In genomic region chr7:150953061-150953997, GRCh38 we compare ENCODE assay signal across 30 cellular contexts. TPM values are rescaled to one million over a fixed set of nuclear protein-coding genes. Genes with fewer than 3 reads are reported as not detected.
DNase-seq lines count a peak whose midpoint lies in the region; ATAC-seq and TF ChIP-seq lines count a peak whose summit lies in the region.
"Had no signal": no experiment of that assay in that cellular context is flagged by ENCODE, and none has a peak within 500 bp of the region (broad histone marks: within the 10 kb centered on the region; RNA-seq: fewer than 3 reads in every experiment).

No MANE protein-coding gene starts in this region.

- no peak overlapping the region for H3T11ph ChIP-seq in H9 (ENCODE audit: low read length)

- H3K4me2 ChIP-seq in PC-3 (ENCODE audit: low read length) (no peak overlapping the region), smooth muscle cell (peak overlapping the region; percentile 85), H9 (ENCODE audit: insufficient read depth, insufficient read length, low read length) (no peak overlapping the region)
- H3K4me2 ChIP-seq: KMS-11 had no signal

- H3K9me3 ChIP-seq in PC-3 (ENCODE audit: low read length) (no peaks in the 10 kb centered on the region), mucosa of descending colon (no peaks in the 10 kb centered on the region), smooth muscle cell (replicated peaks; ENCODE audit: low read depth) (no peaks in the 10 kb centered on the region), H9 (ENCODE audit: control insufficient read depth, low read depth, low read length) (no peaks in the 10 kb centered on the region), ascending aorta (no peaks in the 10 kb centered on the region), tibial artery (no peaks in the 10 kb centered on the region)
- H3K9me3 ChIP-seq: adrenal gland, gastroesophageal sphincter had no signal

- H3K4me1 ChIP-seq in PC-3 (ENCODE audit: insufficient read depth, low read length) (no peaks in the 10 kb centered on the region), mucosa of descending colon (ENCODE audit: low read depth) (no peaks in the 10 kb centered on the region), smooth muscle cell (ENCODE audit: low read depth) (peaks cover 28% of the 10 kb centered on the region), H9 (ENCODE audit: insufficient read depth, low read length) (no peaks in the 10 kb centered on the region; the same call in 1 of the 2 replicates), ascending aorta (peaks cover 3 to 7% of the 10 kb centered on the region in 2 donors), tibial artery (peaks cover 0 to 20% (median 18%) of the 10 kb centered on the region in 4 donors)

- no peak overlapping the region for H3K23ac ChIP-seq in H9 (ENCODE audit: insufficient read length, low read depth, low read length)

- H2BK15ac ChIP-seq in H9 (ENCODE audit: low read depth, low read length): no peak overlapping the region

- no peak overlapping the region for H2AK5ac ChIP-seq in H9 (ENCODE audit: insufficient read length, low read length)

- H3K18ac ChIP-seq in H9 (ENCODE audit: insufficient read length, low read depth, low read length): no peak overlapping the region

- H3F3A ChIP-seq in PC-3 (ENCODE audit: low read length, unreplicated experiment): no peaks in the 10 kb centered on the region
- no peaks in the 10 kb centered on the region for H3F3A ChIP-seq in smooth muscle cell (ENCODE audit: low read depth)

- H3K4me1 Mint-ChIP-seq in glutamatergic neuron (ENCODE audit: low read depth, unreplicated experiment): peaks cover 13% of the 10 kb centered on the region
- peaks cover 29% of the 10 kb centered on the region in 2 experiments for H3K4me1 Mint-ChIP-seq in H9
- H3K4me1 Mint-ChIP-seq: B cell, immature natural killer cell had no signal

- H3K27ac Mint-ChIP-seq in glutamatergic neuron (ENCODE audit: unreplicated experiment) (no peak overlapping the region), H9 (peak overlapping the region in 1 of 3 experiments; percentile 87; a peak in 2 of 7 replicates)
- H3K27ac Mint-ChIP-seq: activated naive CD4-positive, alpha-beta T cell treated with anti-CD3 and anti-CD28 coated beads, Interleukin-2, amount 10 ng/mL, durations not matched to agents 7 days and 5 days; activated T-helper 17 cell treated with anti-CD3 and anti-CD28 coated beads, Interleukin-2, amount 50 U/mL, for 72 hours; B cell; immature natural killer cell; naive thymus-derived CD8-positive, alpha-beta T cell; stimulated activated naive CD8-positive, alpha-beta T cell treated with anti-CD3 and anti-CD28 coated beads, Interleukin-15, Interleukin-2, amounts not matched to agents 100 ng/mL and 50 ng/mL, for 24 hours had no signal

- H2BK12ac ChIP-seq in H9 (ENCODE audit: insufficient read length, low read depth, low read length): no peak overlapping the region

- H4K91ac ChIP-seq in H9 (ENCODE audit: insufficient read length, low read depth, low read length): no peak overlapping the region

- H3K27ac ChIP-seq in PC-3 (ENCODE audit: low read length): no peak overlapping the region
- H3K27ac ChIP-seq in smooth muscle cell (ENCODE audit: low read depth): no peak overlapping the region
- no peak overlapping the region for H3K27ac ChIP-seq in H9 (ENCODE audit: insufficient read length, low read depth, low read length)
- no peak overlapping the region for H3K27ac ChIP-seq in ascending aorta
- H3K27ac ChIP-seq in tibial artery: no peak overlapping the region
- H3K27ac ChIP-seq: HL-60, KMS-11 had no signal

- no peak overlapping the region for H3K56ac ChIP-seq in H9 (ENCODE audit: insufficient read length, low read depth, low read length)

- H3K27me3 Mint-ChIP-seq in glutamatergic neuron (ENCODE audit: unreplicated experiment) (peaks cover 10% of the 10 kb centered on the region), H9 (ENCODE audit: low read depth) (peaks cover 4% of the 10 kb centered on the region)

- TF ChIP-seq CTCF in PC-3 (conservative IDR thresholded peaks at IDR 0.05; ENCODE audit: low read depth, low read length) (no peak), glutamatergic neuron (IDR thresholded peaks at IDR 0.05; ENCODE audit: partially characterized antibody, unreplicated experiment) (no peak), mucosa of descending colon (IDR thresholded peaks at IDR 0.05) (no peak), smooth muscle cell (IDR thresholded peaks at IDR 0.05; ENCODE audit: borderline replicate concordance, insufficient read depth, poor library complexity, severe bottlenecking) (no peak), H9 (conservative IDR thresholded peaks at IDR 0.05) (no peak), ascending aorta (IDR thresholded peaks at IDR 0.05) (no peak), tibial artery (IDR thresholded peaks at IDR 0.05) (no peak)

- DNase-seq in PC-3: no peak
- DNase-seq in glutamatergic neuron: peak; percentile 15
- peak in 2 of 3 donors; percentile 10 to 32 for DNase-seq in mucosa of descending colon
- DNase-seq in smooth muscle cell (lab: John Stamatoyannopoulos, UW; ENCODE audit: unreplicated experiment): no peak
- DNase-seq in H9: no peak
- no peak for DNase-seq in ascending aorta (ENCODE audit: low spot score in 2 of 2)
- DNase-seq in stimulated activated CD4-positive, alpha-beta T cell treated with anti-CD3 and anti-CD28 coated beads, Interleukin-4, amount 100 ng/mL, for 24 hours: no peak
- DNase-seq in tibial artery: no peak
- DNase-seq: activated naive CD4-positive, alpha-beta T cell treated with anti-CD3 and anti-CD28 coated beads, Interleukin-2, amount 10 ng/mL, durations not matched to agents 7 days and 5 days; immature natural killer cell; MM.1S; NCI-H1417; NCI-H2081 treated with DMSO at 0.1 percent for 48 hours; NCI-H345; SHP77 treated with DMSO at 0.1 percent for 48 hours; small intestine; stimulated activated CD4-positive, alpha-beta T cell treated with anti-CD3 and anti-CD28 coated beads, Interleukin-2, amount 100 ng/mL, for 24 hours; stimulated activated CD8-positive, alpha-beta memory T cell treated with anti-CD3 and anti-CD28 coated beads, Interleukin-4, amount 100 ng/mL, for 48 hours had no signal

- H3K9me3 Mint-ChIP-seq in glutamatergic neuron (ENCODE audit: unreplicated experiment) (peaks cover 5% of the 10 kb centered on the region), H9 (no peaks in the 10 kb centered on the region)
- H3K9me3 Mint-ChIP-seq: activated naive CD4-positive, alpha-beta T cell treated with anti-CD3 and anti-CD28 coated beads, Interleukin-2, amount 10 ng/mL, durations not matched to agents 7 days and 5 days; activated T-helper 17 cell treated with anti-CD3 and anti-CD28 coated beads, Interleukin-2, amount 50 U/mL, for 72 hours; brain; immature natural killer cell; stimulated activated naive CD8-positive, alpha-beta T cell treated with anti-CD3 and anti-CD28 coated beads, Interleukin-15, Interleukin-2, amounts not matched to agents 100 ng/mL and 50 ng/mL, for 24 hours had no signal

- no peaks in the 10 kb centered on the region for H3K23me2 ChIP-seq in H9 (ENCODE audit: insufficient read length, low read depth, low read length, poor library complexity, severe bottlenecking)

- H2BK20ac ChIP-seq in H9 (ENCODE audit: low read depth, low read length, poor library complexity, severe bottlenecking): no peak overlapping the region

- no peak overlapping the region for H2AFZ ChIP-seq in PC-3 (ENCODE audit: low read length)
- H2AFZ ChIP-seq in smooth muscle cell (ENCODE audit: low read depth): no peak overlapping the region
- H2AFZ ChIP-seq in H9 (ENCODE audit: low read length): no peak overlapping the region

- no peak overlapping the region for H3K14ac ChIP-seq in H9 (ENCODE audit: insufficient read depth, low read length)

- no peaks in the 10 kb centered on the region for H3K79me1 ChIP-seq in H9 (ENCODE audit: insufficient read depth, low read depth, low read length, poor library complexity, severe bottlenecking)

- WGBS in smooth muscle cell (ENCODE audit: low lambda C conversion rate): 75% methylated on average over 17 of the region's 17 CpGs
- WGBS in H9 (ENCODE audit: extremely low coverage, insufficient read length, low lambda C conversion rate): no CpG with 5 or more reads among the region's 17 CpGs

- H3K79me2 ChIP-seq in PC-3 (ENCODE audit: low read length) (no peaks in the 10 kb centered on the region), smooth muscle cell (ENCODE audit: low read depth) (peaks cover 3% of the 10 kb centered on the region), H9 (ENCODE audit: insufficient read depth, low read length) (no peaks in the 10 kb centered on the region)

- H3K36me3 ChIP-seq in PC-3 (ENCODE audit: low read depth, low read length): no peaks in the 10 kb centered on the region
- no peaks in the 10 kb centered on the region for H3K36me3 ChIP-seq in mucosa of descending colon (ENCODE audit: low read depth)
- H3K36me3 ChIP-seq in smooth muscle cell (ENCODE audit: low read depth): no peaks in the 10 kb centered on the region
- no peaks in the 10 kb centered on the region for H3K36me3 ChIP-seq in ascending aorta
- no peaks in the 10 kb centered on the region for H3K36me3 ChIP-seq in tibial artery
- H3K36me3 ChIP-seq: adrenal gland had no signal

- H3K9ac ChIP-seq in PC-3 (ENCODE audit: low read length) (no peak overlapping the region), smooth muscle cell (ENCODE audit: low read depth) (no peak overlapping the region), H9 (ENCODE audit: extremely low read depth, insufficient read length, low read length) (no peak overlapping the region)
- H3K9ac ChIP-seq: KMS-11 had no signal

- H3K36me3 Mint-ChIP-seq in glutamatergic neuron (ENCODE audit: unreplicated experiment) (no peaks in the 10 kb centered on the region), H9 (ENCODE audit: insufficient read depth in 1 of 3, low read depth in 3 of 3) (peaks cover 0 to 12% (median 0%) of the 10 kb centered on the region in 3 experiments; a peak in 3 of 7 replicates)
- H3K36me3 Mint-ChIP-seq: activated naive CD4-positive, alpha-beta T cell treated with anti-CD3 and anti-CD28 coated beads, Interleukin-2, amount 10 ng/mL, durations not matched to agents 7 days and 5 days; immature natural killer cell had no signal

- H2BK120ac ChIP-seq in H9 (ENCODE audit: low read depth, low read length, poor library complexity, severe bottlenecking): no peak overlapping the region

- no peaks in the 10 kb centered on the region for H3K27me3 ChIP-seq in PC-3 (ENCODE audit: low read length)
- H3K27me3 ChIP-seq in smooth muscle cell (ENCODE audit: low read depth): no peaks in the 10 kb centered on the region
- H3K27me3 ChIP-seq in H9 (ENCODE audit: insufficient read depth, low read length): no peaks in the 10 kb centered on the region
- H3K27me3 ChIP-seq in ascending aorta: no peaks in the 10 kb centered on the region
- H3K27me3 ChIP-seq in tibial artery: peaks cover 0 to 77% of the 10 kb centered on the region in 2 donors
- H3K27me3 ChIP-seq: adrenal gland, gastroesophageal sphincter had no signal

- H4K20me1 ChIP-seq in PC-3 (ENCODE audit: low read length) (no peaks in the 10 kb centered on the region), smooth muscle cell (ENCODE audit: low read depth) (no peaks in the 10 kb centered on the region), H9 (ENCODE audit: control insufficient read depth, insufficient read depth, insufficient read length) (no peaks in the 10 kb centered on the region)

- intact Hi-C loops in PC-3 (cut with micrococcal nuclease): no loop called here
- intact Hi-C loops in mucosa of descending colon (cut with DNase I, micrococcal nuclease): no loop called here
- intact Hi-C loops in ascending aorta (cut with DNase I): no loop called here
- intact Hi-C loops in tibial artery (cut with DNase I; ENCODE audit: low total_unique reads): no loop called here

- POLR2A ChIA-PET in PC-3 (lab: Charles Lee; ENCODE audit: unreplicated experiment): no interaction called here

- no peak overlapping the region for H4K5ac ChIP-seq in H9 (ENCODE audit: insufficient read length, low read depth, low read length)

- CTCF ChIA-PET in PC-3 (lab: Charles Lee): no interaction called here

- ATAC-seq in PC-3: peak; percentile 31; the same call in 1 of the 2 replicates
- ATAC-seq in mucosa of descending colon: no peak
- ATAC-seq: activated T-helper 17 cell treated with anti-CD3 and anti-CD28 coated beads, Interleukin-2, amount 50 U/mL, for 72 hours; gastroesophageal sphincter; GM12878; left lobe of liver; naive thymus-derived CD8-positive, alpha-beta T cell had no signal

- H2BK5ac ChIP-seq in H9 (ENCODE audit: insufficient read length, low read length): no peak overlapping the region

- no TSS peak for BruUV-seq in PC-3 (replicated peaks; lab: Mats Ljungman, UMichigan)

- H3K4ac ChIP-seq in H9 (ENCODE audit: low read depth, low read length): no peak overlapping the region

- H3K4me3 ChIP-seq in PC-3 (ENCODE audit: low read length): no peak overlapping the region
- no peak overlapping the region for H3K4me3 ChIP-seq in mucosa of descending colon
- no peak overlapping the region for H3K4me3 ChIP-seq in smooth muscle cell
- H3K4me3 ChIP-seq in ascending aorta: no peak overlapping the region
- H3K4me3 ChIP-seq in tibial artery: no peak overlapping the region
- H3K4me3 ChIP-seq: adrenal gland, gastroesophageal sphincter, GM12878 had no signal

- H3K9me2 ChIP-seq in PC-3 (replicated peaks; ENCODE audit: low read length): no peaks in the 10 kb centered on the region

- H3K4me3 Mint-ChIP-seq in glutamatergic neuron (ENCODE audit: unreplicated experiment) (no peak overlapping the region), H9 (no peak overlapping the region; a peak in 1 of 5 replicates)
- H3K4me3 Mint-ChIP-seq: activated naive CD4-positive, alpha-beta T cell treated with anti-CD3 and anti-CD28 coated beads, Interleukin-2, amount 10 ng/mL, durations not matched to agents 7 days and 5 days; activated T-helper 17 cell treated with anti-CD3 and anti-CD28 coated beads, Interleukin-2, amount 50 U/mL, for 72 hours; B cell; brain; immature natural killer cell; naive thymus-derived CD8-positive, alpha-beta T cell; stimulated activated naive CD8-positive, alpha-beta T cell treated with anti-CD3 and anti-CD28 coated beads, Interleukin-15, Interleukin-2, amounts not matched to agents 100 ng/mL and 50 ng/mL, for 24 hours had no signal

- H4K8ac ChIP-seq in H9 (replicated peaks; ENCODE audit: insufficient read length, low read depth, low read length): no peak overlapping the region

RNA-seq across cellular contexts. Expression of gene KCNH2, which starts 24.8 kb away (rescaled TPM):
- total RNA-seq in PC-3 (2014; rRNA removed): 0.84 and 1.6 TPM in 2 replicates
- 73.7 TPM for total RNA-seq in glutamatergic neuron (ENCODE audit: unreplicated experiment)
- 10 to 100 TPM in 1 of 3 donors, 1 to 10 TPM in 2; 2.9 to 87.1 (median 5.3) TPM for total RNA-seq in mucosa of descending colon
- 12.9 and 13.3 TPM in 2 replicates for total RNA-seq in smooth muscle cell
- 32.1 and 37.7 TPM in 2 replicates for polyA plus RNA-seq in smooth muscle cell
- 4.3 and 4.5 TPM in 2 replicates for total RNA-seq in H9 (2021)
- not detected for total RNA-seq in ascending aorta
- total RNA-seq: osteocyte had no signal
- polyA plus RNA-seq: immature natural killer cell had no signal

RNA-seq across cellular contexts. Expression of gene NOS3, which starts 37.5 kb away (rescaled TPM):
- total RNA-seq in PC-3 (2014; rRNA removed) (0.66 and 2.5 TPM in 2 replicates), glutamatergic neuron (ENCODE audit: unreplicated experiment) (0.86 TPM), mucosa of descending colon (1 to 10 TPM; 2.5 to 6.3 (median 6.0) TPM), smooth muscle cell (3.4 and 6.2 TPM in 2 replicates), H9 (2021) (4.5 and 4.7 TPM in 2 replicates), ascending aorta (185 TPM)
- 7.8 and 11.7 TPM in 2 replicates for polyA plus RNA-seq in smooth muscle cell

Comparison
In these comparisons a context has a peak if more than half of its experiments do, and no peak if none do; other contexts are left out.
1. DNase-seq: peak in glutamatergic neuron (single experiment) and mucosa of descending colon (2 of 3); none in PC-3 (single experiment), smooth muscle cell (single experiment), H9 (single experiment), ascending aorta (0 of 2), stimulated activated CD4-positive, alpha-beta T cell treated with anti-CD3 and anti-CD28 coated beads, Interleukin-4, amount 100 ng/mL, for 24 hours (single experiment) and tibial artery (0 of 2).
2. RNA of gene NOS3, which starts 37.5 kb away (total RNA-seq): 185 TPM in ascending aorta (single experiment); 2.5 to 6.3 TPM in mucosa of descending colon, 4.5 to 4.7 TPM in H9, 3.4 to 6.2 TPM in smooth muscle cell, 0.86 TPM in glutamatergic neuron (single experiment) and 0.66 to 2.5 TPM in PC-3; every median in the first group is over 10 times any median in the second.